In the genomic region with DNA sequence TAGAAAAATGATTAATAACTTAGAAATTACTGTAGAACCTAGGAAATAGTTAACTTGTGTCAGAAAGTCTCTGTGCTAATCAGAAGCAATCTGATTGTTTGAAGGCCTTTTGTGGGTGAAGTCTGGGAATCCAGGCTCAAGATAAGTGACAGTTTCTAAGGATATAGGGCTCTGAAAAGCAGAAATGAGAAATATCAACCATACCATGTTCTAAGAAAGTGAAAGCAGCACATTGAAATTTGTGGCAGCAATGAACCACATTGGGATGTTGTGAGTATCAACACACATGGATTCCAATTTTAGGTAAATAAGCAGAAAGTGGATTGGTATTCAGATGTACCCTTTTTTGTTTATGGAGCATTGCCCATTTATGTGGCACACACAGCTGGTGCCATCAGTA, we compare ENCODE assay signal across 30 cellular contexts.
"Had no signal": no experiment of that assay in that cellular context is flagged by ENCODE, and none has a peak within 500 bp of the region (broad histone marks: within the 10 kb centered on the region; RNA-seq: fewer than 3 reads in every experiment).

No MANE protein-coding gene starts in this region.

- H3K27me3 ChIP-seq: adrenal gland, cardiac muscle cell, dorsolateral prefrontal cortex, gastroesophageal sphincter, hepatocyte, pancreas, stomach, thyroid gland, upper lobe of left lung had no signal

- H3K4me3 ChIP-seq: adrenal gland, cardiac muscle cell, coronary artery, dorsolateral prefrontal cortex, gastroesophageal sphincter, hepatocyte, pancreas, prostate gland, stomach, thyroid gland, upper lobe of left lung had no signal

- H3K4me3 Mint-ChIP-seq: activated CD4-positive, alpha-beta T cell treated with anti-CD3 and anti-CD28 coated beads for 36 hours; activated naive CD8-positive, alpha-beta T cell treated with anti-CD3 and anti-CD28 coated beads for 36 hours; brain; mesothelial cell of epicardium; naive B cell; stimulated activated naive B cell treated with anti-CD40 and anti-IgM and Interleukin-4, amounts not matched to agents 10 μg/mL and 1 μg/mL and 100 μg/mL, for 72 hours; T-helper 2 cell treated with Interferon-gamma antibody and Interleukin-4, amounts not matched to agents 5 μg/mL and 100 μg/mL, for 36 hours had no signal

- ATAC-seq: activated CD4-positive, alpha-beta T cell treated with anti-CD3 and anti-CD28 coated beads for 36 hours; gastroesophageal sphincter; left cardiac atrium; pancreas; sciatic nerve; stimulated activated naive B cell treated with anti-CD40 and anti-IgM and Interleukin-4, amounts not matched to agents 10 μg/mL and 1 μg/mL and 100 μg/mL, for 72 hours had no signal

- H3K4me1 Mint-ChIP-seq: activated naive CD8-positive, alpha-beta T cell treated with anti-CD3 and anti-CD28 coated beads for 36 hours; brain; naive B cell had no signal

- H3K9me3 Mint-ChIP-seq: activated naive CD8-positive, alpha-beta T cell treated with anti-CD3 and anti-CD28 coated beads for 36 hours; brain; naive B cell; stimulated activated naive B cell treated with anti-CD40 and anti-IgM and Interleukin-4, amounts not matched to agents 10 μg/mL and 1 μg/mL and 100 μg/mL, for 72 hours; T-helper 2 cell treated with Interferon-gamma antibody and Interleukin-4, amounts not matched to agents 5 μg/mL and 100 μg/mL, for 36 hours had no signal

- H3K27ac ChIP-seq: adrenal gland, cardiac muscle cell, dorsolateral prefrontal cortex, gastroesophageal sphincter, hepatocyte, pancreas, prostate gland, stomach, thyroid gland, upper lobe of left lung had no signal

- H3K4me1 ChIP-seq: adrenal gland, gastroesophageal sphincter, pancreas, prostate gland, stomach, thyroid gland, upper lobe of left lung had no signal

- DNase-seq: activated CD4-positive, alpha-beta T cell treated with anti-CD3 and anti-CD28 coated beads for 36 hours; activated CD4-positive, alpha-beta T cell treated with anti-CD3 and anti-CD28 coated beads, Interleukin-2, amount 50 U/mL, for 48 hours; activated CD4-positive, CD25-positive, alpha-beta regulatory T cell; activated CD8-positive, alpha-beta memory T cell treated with anti-CD3 and anti-CD28 coated beads for 24 hours; activated gamma-delta T cell treated with Interleukin-2 at 50 U/mL for 16 hours; activated naive CD8-positive, alpha-beta T cell treated with anti-CD3 and anti-CD28 coated beads for 36 hours; adrenal gland; aorta; dorsolateral prefrontal cortex; effector memory CD4-positive, alpha-beta T cell; islet precursor cell; left cardiac atrium; naive B cell; pancreas; retina; small intestine; stimulated activated naive B cell treated with anti-CD40 and anti-IgM and Interleukin-4, amounts not matched to agents 10 μg/mL and 1 μg/mL and 100 μg/mL, for 72 hours; stomach; T-helper 1 cell; thyroid gland; upper lobe of left lung had no signal

- H3K36me3 ChIP-seq: adrenal gland, cardiac muscle cell, gastroesophageal sphincter, pancreas, prostate gland, stomach, thyroid gland, upper lobe of left lung had no signal

- H3K4me2 ChIP-seq: hepatocyte had no signal

- H3K27ac Mint-ChIP-seq: activated naive CD8-positive, alpha-beta T cell treated with anti-CD3 and anti-CD28 coated beads for 36 hours; mesothelial cell of epicardium; stimulated activated naive B cell treated with anti-CD40 and anti-IgM and Interleukin-4, amounts not matched to agents 10 μg/mL and 1 μg/mL and 100 μg/mL, for 72 hours had no signal

- H3K36me3 Mint-ChIP-seq: brain; naive B cell; stimulated activated naive B cell treated with anti-CD40 and anti-IgM and Interleukin-4, amounts not matched to agents 10 μg/mL and 1 μg/mL and 100 μg/mL, for 72 hours had no signal

- FAIRE-seq: pancreas, small intestine had no signal

- H3K9me3 ChIP-seq: adrenal gland, gastroesophageal sphincter, pancreas, prostate gland, stomach, thyroid gland, upper lobe of left lung had no signal

- H3K27me3 Mint-ChIP-seq: activated CD4-positive, alpha-beta T cell treated with anti-CD3 and anti-CD28 coated beads for 36 hours; activated naive CD8-positive, alpha-beta T cell treated with anti-CD3 and anti-CD28 coated beads for 36 hours; brain; naive B cell; stimulated activated naive B cell treated with anti-CD40 and anti-IgM and Interleukin-4, amounts not matched to agents 10 μg/mL and 1 μg/mL and 100 μg/mL, for 72 hours had no signal

- H3K79me2 ChIP-seq: hepatocyte had no signal

- H2AFZ ChIP-seq: hepatocyte had no signal
